In genomic region chr18:10381516-10381915, GRCh38 we compare ENCODE assay signal across 15 cellular contexts.
DNase-seq lines count a peak whose midpoint lies in the region; TF ChIP-seq lines count a peak whose summit lies in the region.
"Had no signal": no experiment of that assay in that cellular context is flagged by ENCODE, and none has a peak within 500 bp of the region (broad histone marks: within the 10 kb centered on the region; RNA-seq: fewer than 3 reads in every experiment).

No MANE protein-coding gene starts in this region.

- no peaks in the 10 kb centered on the region for H3K27me3 Mint-ChIP-seq in glutamatergic neuron (ENCODE audit: unreplicated experiment)

- no peak overlapping the region for H3K4me3 Mint-ChIP-seq in glutamatergic neuron (ENCODE audit: unreplicated experiment)
- H3K4me3 Mint-ChIP-seq: B cell; CD4-positive, CD25-positive, alpha-beta regulatory T cell; CD8-positive, alpha-beta memory T cell had no signal

- TF ChIP-seq CTCF in glutamatergic neuron (IDR thresholded peaks at IDR 0.05; ENCODE audit: partially characterized antibody, unreplicated experiment): no peak
- no peak for TF ChIP-seq CTCF in uterus (IDR thresholded peaks at IDR 0.05)

- intact Hi-C loops in uterus (cut with DNase I; ENCODE audit: low total_unique reads): no loop called here

- peak overlapping the region; percentile 90 for H3K27ac Mint-ChIP-seq in glutamatergic neuron (ENCODE audit: unreplicated experiment)
- H3K27ac Mint-ChIP-seq: B cell; CD4-positive, CD25-positive, alpha-beta regulatory T cell; CD8-positive, alpha-beta memory T cell had no signal

- TF ChIP-seq POLR2A in uterus (IDR thresholded peaks at IDR 0.05): no peak

- H3K27ac ChIP-seq in uterus: no peak overlapping the region
- H3K27ac ChIP-seq: BLaER1 treated with 17β-estradiol and CSF1 and Interleukin-3, amounts not matched to agents 10 nM and 100 nM had no signal

- H3K9me3 Mint-ChIP-seq in glutamatergic neuron (ENCODE audit: unreplicated experiment): peaks cover 8% of the 10 kb centered on the region

- H3K4me3 ChIP-seq in uterus: no peak overlapping the region
- H3K4me3 ChIP-seq: BLaER1 treated with 17β-estradiol and CSF1 and Interleukin-3, amounts not matched to agents 10 nM and 100 nM had no signal

- H3K4me1 Mint-ChIP-seq in glutamatergic neuron (ENCODE audit: low read depth, unreplicated experiment): peaks cover 46% of the 10 kb centered on the region
- H3K4me1 Mint-ChIP-seq: CD4-positive, CD25-positive, alpha-beta regulatory T cell; CD8-positive, alpha-beta memory T cell had no signal

- no peaks in the 10 kb centered on the region for H3K9me3 ChIP-seq in uterus
- H3K9me3 ChIP-seq: BLaER1 treated with 17β-estradiol and CSF1 and Interleukin-3, amounts not matched to agents 10 nM and 100 nM had no signal

- H3K36me3 Mint-ChIP-seq in glutamatergic neuron (ENCODE audit: unreplicated experiment): no peaks in the 10 kb centered on the region
- H3K36me3 Mint-ChIP-seq: CD4-positive, CD25-positive, alpha-beta regulatory T cell; CD8-positive, alpha-beta memory T cell had no signal

- H3K36me3 ChIP-seq in uterus: no peaks in the 10 kb centered on the region
- H3K36me3 ChIP-seq: BLaER1 treated with 17β-estradiol and CSF1 and Interleukin-3, amounts not matched to agents 10 nM and 100 nM had no signal

- no peaks in the 10 kb centered on the region for H3K4me1 ChIP-seq in uterus

- no peaks in the 10 kb centered on the region for H3K27me3 ChIP-seq in uterus
- H3K27me3 ChIP-seq: BLaER1 treated with 17β-estradiol and CSF1 and Interleukin-3, amounts not matched to agents 10 nM and 100 nM had no signal

- DNase-seq in EH (ENCODE audit: low read depth) (peak; percentile 41), HCEC 1CT (peak; percentile 63), LHCN-M2 (ENCODE audit: low read depth) (peak; percentile 70), glutamatergic neuron (no peak), SKM-1 treated with dmso at 0.1 percent for 144 hours (lab: John Stamatoyannopoulos, UW; ENCODE audit: unreplicated experiment) (no peak), uterus (no peak), NCI-H774 (lab: John Stamatoyannopoulos, UW) (no peak)
- DNase-seq: CD4-positive, CD25-positive, alpha-beta regulatory T cell; CD8-positive, alpha-beta memory T cell; COR-L47; DND-41; GF-D8; KG1 had no signal

Comparison
In these comparisons a context has a peak if more than half of its experiments do, and no peak if none do; other contexts are left out.
1. DNase-seq: peak in EH (single experiment), HCEC 1CT (single experiment) and LHCN-M2 (single experiment); none in glutamatergic neuron (single experiment), SKM-1 treated with dmso at 0.1 percent for 144 hours (single experiment), uterus (0 of 2) and NCI-H774 (single experiment).